In genomic region chr4:98267498-98267897, GRCh38 we compare ENCODE assay signal across 32 cellular contexts.
"Had no signal": no experiment of that assay in that cellular context is flagged by ENCODE, and none has a peak within 500 bp of the region (broad histone marks: within the 10 kb centered on the region; RNA-seq: fewer than 3 reads in every experiment).

No MANE protein-coding gene starts in this region.

- H3K9ac ChIP-seq: SK-N-SH had no signal

- H3K27ac ChIP-seq: ascending aorta, breast epithelium, SJSA1 had no signal

- H3K4me2 ChIP-seq: SK-N-SH had no signal

- DNase-seq: activated CD4-positive, alpha-beta memory T cell treated with anti-CD3 and anti-CD28 coated beads for 36 hours; activated CD4-positive, alpha-beta T cell treated with anti-CD3 and anti-CD28 coated beads for 36 hours; activated CD4-positive, alpha-beta T cell treated with anti-CD3 and anti-CD28 coated beads, Interleukin-2, amount 50 U/mL, for 1 hour; activated CD8-positive, alpha-beta memory T cell treated with anti-CD3 and anti-CD28 coated beads, Interleukin-2, amount 50 U/mL, for 4 hours; activated effector memory CD4-positive, alpha-beta T cell treated with anti-CD3 and anti-CD28 coated beads, Interleukin-2, amount 50 U/mL, for 16 hours; activated naive CD4-positive, alpha-beta T cell; activated naive CD4-positive, alpha-beta T cell treated with anti-CD3 and anti-CD28 coated beads, Interleukin-2, amount 50 U/mL, for 16 hours; activated naive CD8-positive, alpha-beta T cell treated with anti-CD3 and anti-CD28 coated beads for 36 hours; activated T-cell treated with anti-CD3 and anti-CD28 coated beads for 4 hours; activated T-cell treated with anti-CD3 and anti-CD28 coated beads, Interleukin-2, amount 50 U/mL, for 72 hours; amygdala; Karpas-422; MG63; NCI-H1048; NCI-H1105 treated with DMSO at 0.1 percent for 48 hours; NCI-H1436 treated with DMSO at 0.1 percent for 48 hours; NCI-H1694 treated with DMSO at 0.1 percent for 48 hours; NCI-H2029; NCI-H345; NCI-H524 treated with DMSO at 0.1 percent for 48 hours; SHP77; SK-N-SH had no signal

- H3K27me3 Mint-ChIP-seq: activated CD4-positive, alpha-beta memory T cell treated with anti-CD3 and anti-CD28 coated beads for 36 hours; activated CD4-positive, alpha-beta T cell treated with anti-CD3 and anti-CD28 coated beads for 36 hours; activated naive CD8-positive, alpha-beta T cell treated with anti-CD3 and anti-CD28 coated beads for 36 hours; activated T-helper 17 cell treated with anti-CD3 and anti-CD28 coated beads, Interleukin-2, amount 50 U/mL, for 72 hours had no signal

- ATAC-seq: activated CD4-positive, alpha-beta T cell treated with anti-CD3 and anti-CD28 coated beads for 36 hours; activated CD4-positive, CD25-positive, alpha-beta regulatory T cell treated with anti-CD3 and anti-CD28 coated beads, Interleukin-2, amount 50 U/mL, for 24 hours; activated T-cell treated with anti-CD3 and anti-CD28 coated beads, Interleukin-2, amount 50 U/mL, for 72 hours; activated T-helper 17 cell treated with anti-CD3 and anti-CD28 coated beads, Interleukin-2, amount 50 U/mL, for 72 hours; Panc1; WTC11 had no signal

- H3K36me3 ChIP-seq: ascending aorta, breast epithelium had no signal

- H3K27ac Mint-ChIP-seq: activated CD4-positive, alpha-beta memory T cell treated with anti-CD3 and anti-CD28 coated beads for 36 hours; activated CD4-positive, alpha-beta T cell treated with anti-CD3 and anti-CD28 coated beads for 36 hours; activated naive CD8-positive, alpha-beta T cell treated with anti-CD3 and anti-CD28 coated beads for 36 hours; activated T-cell treated with anti-CD3 and anti-CD28 coated beads, Interleukin-2, amount 50 U/mL, for 72 hours; activated T-helper 17 cell treated with anti-CD3 and anti-CD28 coated beads, Interleukin-2, amount 50 U/mL, for 72 hours; T-helper 1 cell treated with Interleukin-12 subunit alpha and Interleukin-12 subunit beta and Interleukin-4 antibody, amounts not matched to agents 30 μg/mL and 1 μg/mL, for 36 hours; T-helper 2 cell treated with Interferon-gamma antibody and Interleukin-4, amounts not matched to agents 5 μg/mL and 100 μg/mL, for 36 hours; WTC11 had no signal

- H3K27me3 ChIP-seq: ascending aorta, breast epithelium, MG63, SJSA1 had no signal

- H3K4me1 ChIP-seq: breast epithelium had no signal

- H3K4me3 ChIP-seq: ascending aorta, breast epithelium, MG63, SJSA1 had no signal

- H3K9me3 Mint-ChIP-seq: activated T-helper 17 cell treated with anti-CD3 and anti-CD28 coated beads, Interleukin-2, amount 50 U/mL, for 72 hours had no signal

- H3K4me3 Mint-ChIP-seq: activated CD4-positive, alpha-beta memory T cell treated with anti-CD3 and anti-CD28 coated beads for 36 hours; activated CD4-positive, alpha-beta T cell treated with anti-CD3 and anti-CD28 coated beads for 36 hours; activated naive CD8-positive, alpha-beta T cell treated with anti-CD3 and anti-CD28 coated beads for 36 hours; activated T-cell treated with anti-CD3 and anti-CD28 coated beads, Interleukin-2, amount 50 U/mL, for 72 hours; activated T-helper 17 cell treated with anti-CD3 and anti-CD28 coated beads, Interleukin-2, amount 50 U/mL, for 72 hours; T-helper 1 cell treated with Interleukin-12 subunit alpha and Interleukin-12 subunit beta and Interleukin-4 antibody, amounts not matched to agents 30 μg/mL and 1 μg/mL, for 36 hours; T-helper 2 cell treated with Interferon-gamma antibody and Interleukin-4, amounts not matched to agents 5 μg/mL and 100 μg/mL, for 36 hours; WTC11 had no signal

- H3K9me3 ChIP-seq: ascending aorta, breast epithelium, MG63, SJSA1, SK-N-SH had no signal

- FAIRE-seq: TTC549 had no signal
